ENCODE assay signal across 13 cellular contexts in genomic region chr6:132713355-132714134, GRCh38. TPM values are rescaled to one million over a fixed set of nuclear protein-coding genes. Genes with fewer than 3 reads are reported as not detected.
A peak's percentile ranks its signal among the peaks of the same experiment; 100 is the strongest.
DNase-seq lines count a peak whose midpoint lies in the region; ATAC-seq and TF ChIP-seq lines count a peak whose summit lies in the region.
"Had no signal": no experiment of that assay in that cellular context is flagged by ENCODE, and none has a peak within 500 bp of the region (broad histone marks: within the 10 kb centered on the region; RNA-seq: fewer than 3 reads in every experiment).

Gene VNN1 (minus strand): TSS chr6:132714055. CDS start chr6:132714035, 20 bp downstream.

- H3K27ac Mint-ChIP-seq in naive thymus-derived CD4-positive, alpha-beta T cell: no peak within 1 kb of the TSS
- H3K27ac Mint-ChIP-seq in activated CD4-positive, alpha-beta T cell treated with anti-CD3 and anti-CD28 coated beads for 36 hours: no peak within 1 kb of the TSS
- H3K27ac Mint-ChIP-seq: activated T-cell treated with anti-CD3 and anti-CD28 coated beads, Interleukin-2, amount 50 U/mL, for 24 hours; naive thymus-derived CD8-positive, alpha-beta T cell; stimulated activated effector memory CD8-positive, alpha-beta T cell treated with anti-CD3 and anti-CD28 coated beads, Interleukin-12 subunit alpha, Interleukin-12 subunit beta, amount 100 ng/mL, for 72 hours had no signal

- H3K4me3 ChIP-seq in adrenal gland: no peak within 1 kb of the TSS
- no peak within 1 kb of the TSS for H3K4me3 ChIP-seq in naive thymus-derived CD4-positive, alpha-beta T cell (ENCODE audit: low read length)

- CTCF ChIA-PET in naive thymus-derived CD4-positive, alpha-beta T cell (lab: Charles Lee): no interaction called here
- CTCF ChIA-PET in activated CD4-positive, alpha-beta T cell treated with anti-CD3 and anti-CD28 coated beads for 36 hours (lab: Charles Lee): no interaction called here

- no peaks in the 10 kb centered on the region for H3K9me3 ChIP-seq in adrenal gland (replicated peaks in 1 of 3)
- no peaks in the 10 kb centered on the region for H3K9me3 ChIP-seq in naive thymus-derived CD4-positive, alpha-beta T cell (ENCODE audit: control insufficient read depth in 2 of 3, low read length in 3 of 3)

- H3K4me1 Mint-ChIP-seq in naive thymus-derived CD4-positive, alpha-beta T cell: peaks cover 0 to 4% (median 0%) of the 10 kb centered on the region in 7 donors
- H3K4me1 Mint-ChIP-seq in activated CD4-positive, alpha-beta T cell treated with anti-CD3 and anti-CD28 coated beads for 36 hours: no peaks in the 10 kb centered on the region
- H3K4me1 Mint-ChIP-seq: stimulated activated effector memory CD8-positive, alpha-beta T cell treated with anti-CD3 and anti-CD28 coated beads, Interleukin-12 subunit alpha, Interleukin-12 subunit beta, amount 100 ng/mL, for 72 hours had no signal

- peaks cover 0 to 5% (median 0%) of the 10 kb centered on the region in 11 donors for H3K9me3 Mint-ChIP-seq in naive thymus-derived CD4-positive, alpha-beta T cell
- H3K9me3 Mint-ChIP-seq in activated CD4-positive, alpha-beta T cell treated with anti-CD3 and anti-CD28 coated beads for 36 hours (ENCODE audit: low read depth): no peaks in the 10 kb centered on the region
- H3K9me3 Mint-ChIP-seq: activated T-cell treated with anti-CD3 and anti-CD28 coated beads, Interleukin-2, amount 50 U/mL, for 24 hours; stimulated activated effector memory CD8-positive, alpha-beta T cell treated with anti-CD3 and anti-CD28 coated beads, Interleukin-12 subunit alpha, Interleukin-12 subunit beta, amount 100 ng/mL, for 72 hours had no signal

- TF ChIP-seq POLR2A in adrenal gland (IDR thresholded peaks at IDR 0.05): no peak

- no peak for TF ChIP-seq CTCF in adrenal gland (IDR thresholded peaks at IDR 0.05)

- no peaks in the 10 kb centered on the region for H3K27me3 ChIP-seq in adrenal gland
- H3K27me3 ChIP-seq in naive thymus-derived CD4-positive, alpha-beta T cell (ENCODE audit: control insufficient read depth in 2 of 2, insufficient read depth in 2 of 2, low read length in 2 of 2): no peaks in the 10 kb centered on the region

- H3K4me1 ChIP-seq in adrenal gland (replicated peaks in 1 of 2): peaks cover 0 to 3% of the 10 kb centered on the region in 2 donors
- H3K4me1 ChIP-seq in naive thymus-derived CD4-positive, alpha-beta T cell (ENCODE audit: control insufficient read depth in 2 of 2, insufficient read depth in 2 of 2, low read length in 2 of 2): no peaks in the 10 kb centered on the region

- intact Hi-C loops in adrenal gland (cut with DNase I): no loop called here
- intact Hi-C loops in naive thymus-derived CD4-positive, alpha-beta T cell (cut with micrococcal nuclease): no loop called here
- intact Hi-C loops in activated CD4-positive, alpha-beta T cell treated with anti-CD3 and anti-CD28 coated beads for 36 hours (cut with DNase I, micrococcal nuclease): no loop called here

- ATAC-seq in GM18502 (IDR thresholded peaks at IDR 0.05; ENCODE audit: poor library complexity, unreplicated experiment) (peak; percentile 58), HG03060 (IDR thresholded peaks at IDR 0.05; ENCODE audit: low read depth, unreplicated experiment) (peak; percentile 43), GM18858 (IDR thresholded peaks at IDR 0.05; ENCODE audit: unreplicated experiment) (no peak)
- ATAC-seq in naive thymus-derived CD4-positive, alpha-beta T cell: peak; percentile 81
- ATAC-seq in activated CD4-positive, alpha-beta T cell treated with anti-CD3 and anti-CD28 coated beads for 36 hours: no peak
- ATAC-seq: naive thymus-derived CD8-positive, alpha-beta T cell; PC-3; stimulated activated effector memory CD8-positive, alpha-beta T cell treated with anti-CD3 and anti-CD28 coated beads, Interleukin-12 subunit alpha, Interleukin-12 subunit beta, amount 100 ng/mL, for 72 hours had no signal

- peak; percentile 23 to 66 (median 44) for DNase-seq in adrenal gland
- DNase-seq in naive thymus-derived CD4-positive, alpha-beta T cell: no peak
- DNase-seq in NCI-H446 treated with DMSO at 0.1 percent for 48 hours (lab: John Stamatoyannopoulos, UW): no peak
- DNase-seq in activated CD4-positive, alpha-beta T cell treated with anti-CD3 and anti-CD28 coated beads for 36 hours: no peak
- no peak for DNase-seq in ureter (ENCODE audit: low spot score)
- DNase-seq: activated T-cell treated with anti-CD3 and anti-CD28 coated beads, Interleukin-2, amount 50 U/mL, for 24 hours; DND-41; naive thymus-derived CD8-positive, alpha-beta T cell; PC-3 had no signal

- H3K36me3 ChIP-seq in adrenal gland (replicated peaks in 1 of 2): no peaks in the 10 kb centered on the region
- no peaks in the 10 kb centered on the region for H3K36me3 ChIP-seq in naive thymus-derived CD4-positive, alpha-beta T cell (ENCODE audit: control insufficient read depth in 2 of 3, insufficient read depth in 3 of 3, low read length in 3 of 3)

- H3K4me3 Mint-ChIP-seq in naive thymus-derived CD4-positive, alpha-beta T cell: no peak within 1 kb of the TSS
- H3K4me3 Mint-ChIP-seq in activated CD4-positive, alpha-beta T cell treated with anti-CD3 and anti-CD28 coated beads for 36 hours: no peak within 1 kb of the TSS
- H3K4me3 Mint-ChIP-seq: activated T-cell treated with anti-CD3 and anti-CD28 coated beads, Interleukin-2, amount 50 U/mL, for 24 hours; naive thymus-derived CD8-positive, alpha-beta T cell; stimulated activated effector memory CD8-positive, alpha-beta T cell treated with anti-CD3 and anti-CD28 coated beads, Interleukin-12 subunit alpha, Interleukin-12 subunit beta, amount 100 ng/mL, for 72 hours had no signal

- H3K36me3 Mint-ChIP-seq in naive thymus-derived CD4-positive, alpha-beta T cell: no peaks in the 10 kb centered on the region
- no peaks in the 10 kb centered on the region for H3K36me3 Mint-ChIP-seq in activated CD4-positive, alpha-beta T cell treated with anti-CD3 and anti-CD28 coated beads for 36 hours (ENCODE audit: low read depth)
- H3K36me3 Mint-ChIP-seq: naive thymus-derived CD8-positive, alpha-beta T cell; stimulated activated effector memory CD8-positive, alpha-beta T cell treated with anti-CD3 and anti-CD28 coated beads, Interleukin-12 subunit alpha, Interleukin-12 subunit beta, amount 100 ng/mL, for 72 hours had no signal

- POLR2A ChIA-PET in naive thymus-derived CD4-positive, alpha-beta T cell (lab: Charles Lee): no interaction called here
- POLR2A ChIA-PET in activated CD4-positive, alpha-beta T cell treated with anti-CD3 and anti-CD28 coated beads for 36 hours (lab: Charles Lee): no interaction called here

- H3K27me3 Mint-ChIP-seq in naive thymus-derived CD4-positive, alpha-beta T cell: peaks cover 9 to 35% (median 27%) of the 10 kb centered on the region in 5 donors
- peaks cover 14% of the 10 kb centered on the region for H3K27me3 Mint-ChIP-seq in activated CD4-positive, alpha-beta T cell treated with anti-CD3 and anti-CD28 coated beads for 36 hours

- H3K27ac ChIP-seq in adrenal gland: peak within 1 kb of the TSS in 2 of 5 donors; percentile 67 to 87
- H3K27ac ChIP-seq in naive thymus-derived CD4-positive, alpha-beta T cell (ENCODE audit: low read depth, low read length): no peak within 1 kb of the TSS

- 57 to 74% (median 68%) methylated on average over 7 to 8 of the region's 8 CpGs for WGBS in adrenal gland, 4 donors

RNA-seq across cellular contexts. Expression of gene VNN1, which starts in this region (rescaled TPM):
- total RNA-seq in adrenal gland: 1 to 10 TPM in 6 of 8 donors, under 1 TPM in 2; 0.18 to 3.9 (median 2.0) TPM
- 1 to 10 TPM in 1 of 3 donors, under 1 TPM in 2; 0.77 to 1.6 (median 0.81) TPM for polyA plus RNA-seq in adrenal gland
- 1 to 10 TPM in 2 of 5 experiments, under 1 TPM in 1, not detected in 2; 0.11 to 8.4 (median 1.1) TPM for total RNA-seq in naive thymus-derived CD4-positive, alpha-beta T cell
- polyA plus RNA-seq in naive thymus-derived CD4-positive, alpha-beta T cell: not detected
- total RNA-seq in activated CD4-positive, alpha-beta T cell treated with anti-CD3 and anti-CD28 coated beads for 36 hours: not detected
- 0.23 TPM for total RNA-seq in ureter
- total RNA-seq: naive thymus-derived CD8-positive, alpha-beta T cell had no signal
- polyA plus RNA-seq: naive thymus-derived CD8-positive, alpha-beta T cell had no signal

Comparison
In these comparisons a context has a peak if more than half of its experiments do, and no peak if none do; other contexts are left out.
1. ATAC-seq: peak in GM18502 (single experiment), HG03060 (single experiment) and naive thymus-derived CD4-positive, alpha-beta T cell (single experiment); none in GM18858 (single experiment) and activated CD4-positive, alpha-beta T cell treated with anti-CD3 and anti-CD28 coated beads for 36 hours (single experiment).
2. DNase-seq: peak in adrenal gland (7 of 7); none in naive thymus-derived CD4-positive, alpha-beta T cell (0 of 9), NCI-H446 treated with DMSO at 0.1 percent for 48 hours (single experiment), activated CD4-positive, alpha-beta T cell treated with anti-CD3 and anti-CD28 coated beads for 36 hours (single experiment) and ureter (single experiment).